In genomic region chr20:58312836-58313235, GRCh38 we compare ENCODE assay signal across 13 cellular contexts. TPM values are rescaled to one million over a fixed set of nuclear protein-coding genes. Genes with fewer than 3 reads are reported as not detected.
DNase-seq lines count a peak whose midpoint lies in the region; ATAC-seq, FAIRE-seq and TF ChIP-seq lines count a peak whose summit lies in the region.
"Had no signal": no experiment of that assay in that cellular context is flagged by ENCODE, and none has a peak within 500 bp of the region (broad histone marks: within the 10 kb centered on the region; RNA-seq: fewer than 3 reads in every experiment).

No MANE protein-coding gene starts in this region.

- TF ChIP-seq CTCF in psoas muscle (IDR thresholded peaks at IDR 0.05) (no peak), H9 (conservative IDR thresholded peaks at IDR 0.05) (no peak)

- no peak overlapping the region for H2BK15ac ChIP-seq in H9 (ENCODE audit: low read depth, low read length)

- H3K4me3 Mint-ChIP-seq in activated T-helper 2 cell treated with anti-CD3 and anti-CD28 coated beads, Interferon-gamma antibody, Interleukin-2, Interleukin-4, amounts not matched to agents 10 μg/mL and 5 μg/mL and 100 μg/mL, durations not matched to agents 14 hours and 24 hours and 36 hours (ENCODE audit: low read depth), result peak overlapping the region; percentile 32
- peak overlapping the region in 2 of 8 donors; percentile 44 to 77 for H3K4me3 Mint-ChIP-seq in naive B cell
- H3K4me3 Mint-ChIP-seq in H9, result no peak overlapping the region

- H4K8ac ChIP-seq in H9 (replicated peaks; ENCODE audit: insufficient read length, low read depth, low read length), result no peak overlapping the region

- peaks cover 2% of the 10 kb centered on the region for H3K79me1 ChIP-seq in H9 (ENCODE audit: insufficient read depth, low read depth, low read length, poor library complexity, severe bottlenecking)

- H3K9me3 ChIP-seq in psoas muscle (no peaks in the 10 kb centered on the region), H9 (ENCODE audit: control insufficient read depth, low read depth, low read length) (no peaks in the 10 kb centered on the region)

- H4K20me1 ChIP-seq in H9 (ENCODE audit: control insufficient read depth, insufficient read depth, insufficient read length), result no peaks in the 10 kb centered on the region

- DNase-seq in activated CD4-positive, CD25-positive, alpha-beta regulatory T cell (lab: John Stamatoyannopoulos, UW), result no peak
- no peak for DNase-seq in HTR-8/SVneo (ENCODE audit: insufficient read length, low spot score)
- no peak for DNase-seq in activated T-helper 2 cell treated with anti-CD3 and anti-CD28 coated beads, Interferon-gamma antibody, Interleukin-2, Interleukin-4, amounts not matched to agents 10 μg/mL and 5 μg/mL and 100 μg/mL, durations not matched to agents 14 hours and 24 hours and 36 hours (ENCODE audit: low spot score)
- DNase-seq in naive B cell, result no peak
- DNase-seq in psoas muscle, result no peak
- no peak for DNase-seq in H9
- DNase-seq: cerebellar nuclear complex, NCI-H2029, NCI-H774, SIG-M5 had no signal

- no peak overlapping the region for H3K56ac ChIP-seq in H9 (ENCODE audit: insufficient read length, low read depth, low read length)

- WGBS in psoas muscle, 3 donors, result 77 to 94% (median 84%) methylated on average over 2 of the region's 2 CpGs
- WGBS in H9 (ENCODE audit: extremely low coverage, insufficient read length, low lambda C conversion rate), result no CpG with 5 or more reads among the region's 2 CpGs

- no peak overlapping the region for H4K91ac ChIP-seq in H9 (ENCODE audit: insufficient read length, low read depth, low read length)

- peaks cover 32% of the 10 kb centered on the region for H3K4me1 Mint-ChIP-seq in activated T-helper 2 cell treated with anti-CD3 and anti-CD28 coated beads, Interferon-gamma antibody, Interleukin-2, Interleukin-4, amounts not matched to agents 10 μg/mL and 5 μg/mL and 100 μg/mL, durations not matched to agents 14 hours and 24 hours and 36 hours (ENCODE audit: low read depth)
- H3K4me1 Mint-ChIP-seq in naive B cell, result peaks cover 32 to 52% (median 42%) of the 10 kb centered on the region in 3 donors
- H3K4me1 Mint-ChIP-seq in H9, result peaks cover 12 to 13% of the 10 kb centered on the region in 2 experiments

- H3K23me2 ChIP-seq in H9 (ENCODE audit: insufficient read length, low read depth, low read length, poor library complexity, severe bottlenecking), result peaks cover 13% of the 10 kb centered on the region

- H3K4ac ChIP-seq in H9 (ENCODE audit: low read depth, low read length), result no peak overlapping the region

- H3K4me1 ChIP-seq in psoas muscle, result peaks cover 16% of the 10 kb centered on the region
- H3K4me1 ChIP-seq in H9 (ENCODE audit: insufficient read depth, low read length), result no peaks in the 10 kb centered on the region; the same call in 1 of the 2 replicates

- H3K9ac ChIP-seq in H9 (ENCODE audit: extremely low read depth, insufficient read length, low read length), result no peak overlapping the region

- H3K4me3 ChIP-seq in psoas muscle, result no peak overlapping the region

- no peak overlapping the region for H2AK5ac ChIP-seq in H9 (ENCODE audit: insufficient read length, low read length)

- no peak overlapping the region for H3K14ac ChIP-seq in H9 (ENCODE audit: insufficient read depth, low read length)

- H2BK20ac ChIP-seq in H9 (ENCODE audit: low read depth, low read length, poor library complexity, severe bottlenecking), result no peak overlapping the region

- intact Hi-C loops in activated T-helper 2 cell treated with anti-CD3 and anti-CD28 coated beads, Interferon-gamma antibody, Interleukin-2, Interleukin-4, amounts not matched to agents 10 μg/mL and 5 μg/mL and 100 μg/mL, durations not matched to agents 14 hours and 24 hours and 36 hours (cut with micrococcal nuclease), result no loop called here
- intact Hi-C loops in psoas muscle (cut with DNase I), result loop anchor here in 1 of 2 donors (10.0 kb wide), 1 partner anchor 72 kb away; the partner anchor contains the start of gene VAPB

- H3K27me3 ChIP-seq in psoas muscle (ENCODE audit: insufficient read depth in 3 of 3, low read length in 2 of 3) (no peaks in the 10 kb centered on the region), H9 (ENCODE audit: insufficient read depth, low read length) (no peaks in the 10 kb centered on the region; the same call in 1 of the 2 replicates)

- H3K23ac ChIP-seq in H9 (ENCODE audit: insufficient read length, low read depth, low read length), result no peak overlapping the region

- H3K27ac ChIP-seq in psoas muscle (no peak overlapping the region), H9 (ENCODE audit: insufficient read length, low read depth, low read length) (no peak overlapping the region)

- H3K27me3 Mint-ChIP-seq in activated T-helper 2 cell treated with anti-CD3 and anti-CD28 coated beads, Interferon-gamma antibody, Interleukin-2, Interleukin-4, amounts not matched to agents 10 μg/mL and 5 μg/mL and 100 μg/mL, durations not matched to agents 14 hours and 24 hours and 36 hours (ENCODE audit: low read depth), result no peaks in the 10 kb centered on the region
- no peaks in the 10 kb centered on the region for H3K27me3 Mint-ChIP-seq in naive B cell
- H3K27me3 Mint-ChIP-seq in H9 (ENCODE audit: low read depth), result no peaks in the 10 kb centered on the region

- H4K5ac ChIP-seq in H9 (ENCODE audit: insufficient read length, low read depth, low read length), result no peak overlapping the region

- H2BK12ac ChIP-seq in H9 (ENCODE audit: insufficient read length, low read depth, low read length), result no peak overlapping the region

- no peak overlapping the region for H2BK120ac ChIP-seq in H9 (ENCODE audit: low read depth, low read length, poor library complexity, severe bottlenecking)

- no peak overlapping the region for H3T11ph ChIP-seq in H9 (ENCODE audit: low read length)

- no peaks in the 10 kb centered on the region for H3K79me2 ChIP-seq in H9 (ENCODE audit: insufficient read depth, low read length)

- peak; percentile 65 to 76 for ATAC-seq in activated CD4-positive, CD25-positive, alpha-beta regulatory T cell treated with anti-CD3 and anti-CD28 coated beads, Interleukin-2, amount 50 U/mL, for 24 hours
- ATAC-seq in naive B cell (ENCODE audit: low read depth in 2 of 2), result no peak
- no peak for ATAC-seq in GM19351 (IDR thresholded peaks at IDR 0.05; ENCODE audit: unreplicated experiment)
- ATAC-seq in psoas muscle, result no peak

- H3K9me3 Mint-ChIP-seq in activated T-helper 2 cell treated with anti-CD3 and anti-CD28 coated beads, Interferon-gamma antibody, Interleukin-2, Interleukin-4, amounts not matched to agents 10 μg/mL and 5 μg/mL and 100 μg/mL, durations not matched to agents 14 hours and 24 hours and 36 hours, result no peaks in the 10 kb centered on the region
- H3K9me3 Mint-ChIP-seq in naive B cell, result no peaks in the 10 kb centered on the region
- H3K9me3 Mint-ChIP-seq in H9, result peaks cover 0 to 4% of the 10 kb centered on the region in 2 experiments; a peak in 1 of 5 replicates

- no peak overlapping the region for H2AFZ ChIP-seq in H9 (ENCODE audit: low read length)

- H3K18ac ChIP-seq in H9 (ENCODE audit: insufficient read length, low read depth, low read length), result no peak overlapping the region

- peak overlapping the region; percentile 80 for H3K27ac Mint-ChIP-seq in activated T-helper 2 cell treated with anti-CD3 and anti-CD28 coated beads, Interferon-gamma antibody, Interleukin-2, Interleukin-4, amounts not matched to agents 10 μg/mL and 5 μg/mL and 100 μg/mL, durations not matched to agents 14 hours and 24 hours and 36 hours
- H3K27ac Mint-ChIP-seq in naive B cell (peak overlapping the region in 4 of 6 donors; percentile 60 to 94 (median 78)), H9 (0 out of 7 replicates have a peak overlapping the region, but pooled peaks of 1 of the 3 experiments have one; percentile 37)

- H3K36me3 Mint-ChIP-seq in activated T-helper 2 cell treated with anti-CD3 and anti-CD28 coated beads, Interferon-gamma antibody, Interleukin-2, Interleukin-4, amounts not matched to agents 10 μg/mL and 5 μg/mL and 100 μg/mL, durations not matched to agents 14 hours and 24 hours and 36 hours (ENCODE audit: low read depth), result peaks cover 58% of the 10 kb centered on the region
- H3K36me3 Mint-ChIP-seq in naive B cell, result peaks cover 7 to 25% of the 10 kb centered on the region in 2 donors
- H3K36me3 Mint-ChIP-seq in H9 (ENCODE audit: insufficient read depth in 1 of 3, low read depth in 3 of 3), result peaks cover 33 to 52% (median 49%) of the 10 kb centered on the region in 3 experiments

- peak; percentile 85 for FAIRE-seq in HTR-8/SVneo (lab: Jason Lieb, UNC)
- FAIRE-seq: TTC549 had no signal

- H3K36me3 ChIP-seq in psoas muscle (ENCODE audit: insufficient read depth in 1 of 2, low read depth in 1 of 2), result peaks cover 0 to 57% of the 10 kb centered on the region in 2 donors

- no peak overlapping the region for H2BK5ac ChIP-seq in H9 (ENCODE audit: insufficient read length, low read length)

- no peak overlapping the region for H3K4me2 ChIP-seq in H9 (ENCODE audit: insufficient read depth, insufficient read length, low read length)

RNA-seq across cellular contexts. Expression of gene RAB22A, which starts 3.3 kb away (rescaled TPM):
- total RNA-seq in activated T-helper 2 cell treated with anti-CD3 and anti-CD28 coated beads, Interferon-gamma antibody, Interleukin-2, Interleukin-4, amounts not matched to agents 10 μg/mL and 5 μg/mL and 100 μg/mL, durations not matched to agents 14 hours and 24 hours and 36 hours, result 16.0 and 16.3 TPM in 2 replicates
- polyA plus RNA-seq in naive B cell (ENCODE audit: low read depth in 6 of 6), result 10 to 100 TPM; 11.6 to 15.8 (median 13.0) TPM
- 1 to 10 TPM; 7.1 to 8.5 (median 8.1) TPM for total RNA-seq in psoas muscle
- 1 to 10 TPM; 3.6 to 8.1 (median 6.3) TPM for polyA plus RNA-seq in psoas muscle
- 5.7 and 6.3 TPM in 2 replicates for total RNA-seq in H9 (2021)

Comparison
In these comparisons a context has a peak if more than half of its experiments do, and no peak if none do; other contexts are left out.
1. ATAC-seq: peak in activated CD4-positive, CD25-positive, alpha-beta regulatory T cell treated with anti-CD3 and anti-CD28 coated beads, Interleukin-2, amount 50 U/mL, for 24 hours (2 of 2); none in naive B cell (0 of 2), GM19351 (single experiment) and psoas muscle (0 of 4).